16 cellular contexts compared by ENCODE assay signal in genomic region chr20:37404461-37404881, GRCh38. TPM values are rescaled to one million over a fixed set of nuclear protein-coding genes. Genes with fewer than 3 reads are reported as not detected.
DNase-seq lines count a peak whose midpoint lies in the region; ATAC-seq, FAIRE-seq and TF ChIP-seq lines count a peak whose summit lies in the region.
"Had no signal": no experiment of that assay in that cellular context is flagged by ENCODE, and none has a peak within 500 bp of the region (broad histone marks: within the 10 kb centered on the region; RNA-seq: fewer than 3 reads in every experiment).

No MANE protein-coding gene starts in this region.

- peak overlapping the region; percentile 22 for H2AK5ac ChIP-seq in neuronal stem cell (ENCODE audit: low read depth, low read length)

- TF ChIP-seq POLR2A in GM19099 (IDR thresholded peaks at IDR 0.05; ENCODE audit: extremely low read depth, insufficient read length, low read depth) (peak; percentile 16), K562 (conservative IDR thresholded peaks at IDR 0.05) (no peak)

- H3K79me1 ChIP-seq in neuronal stem cell (ENCODE audit: low read depth, low read length): peaks cover 2% of the 10 kb centered on the region

- peaks cover 6 to 26% of the 10 kb centered on the region in 2 experiments; a peak in 4 of 5 replicates for H3K4me1 ChIP-seq in K562 (replicated peaks in 1 of 2; ENCODE audit: control insufficient read depth in 2 of 2, insufficient read depth in 2 of 2, low read length in 2 of 2)
- peaks cover 22 to 23% of the 10 kb centered on the region in 2 donors for H3K4me1 ChIP-seq in neuronal stem cell (ENCODE audit: control insufficient read depth in 2 of 2, insufficient read depth in 1 of 2, low read depth in 1 of 2, low read length in 2 of 2)
- H3K4me1 ChIP-seq in SJCRH30: peaks cover 11% of the 10 kb centered on the region

- peak overlapping the region; percentile 3 for H2BK5ac ChIP-seq in neuronal stem cell (ENCODE audit: low read length)

- H3K9ac ChIP-seq in K562 (ENCODE audit: insufficient read depth in 1 of 2, low read depth in 2 of 2, low read length in 2 of 2) (0 out of 4 replicates have a peak overlapping the region, but pooled peaks of 1 of the 2 experiments have one; percentile 32), neuronal stem cell (ENCODE audit: low read depth, low read length, poor library complexity) (peak overlapping the region; percentile 12)
- H3K9ac ChIP-seq: GM23248 had no signal

- DNase-seq in HTR-8/SVneo (ENCODE audit: insufficient read length, low spot score) (no peak), K562 (ENCODE audit: extremely low read depth in 1 of 4, low spot score in 3 of 4) (no peak), neuronal stem cell (ENCODE audit: low spot score) (no peak), dedifferentiated amniotic fluid mesenchymal stem cell (ENCODE audit: extremely low spot score) (no peak), NCI-H146 (lab: John Stamatoyannopoulos, UW) (no peak), SJCRH30 (no peak)
- no peak for DNase-seq in activated effector memory CD4-positive, alpha-beta T cell treated with anti-CD3 and anti-CD28 coated beads, Interleukin-2, amount 50 U/mL, for 16 hours
- DNase-seq: CD8-positive, alpha-beta T cell; COR-L47; DND-41; GDM1; GM23248; IMR-90; KG1 had no signal

- H3K4ac ChIP-seq in neuronal stem cell (ENCODE audit: low read length): no peak overlapping the region

- H2AFZ ChIP-seq in K562 (ENCODE audit: low read depth, low read length) (no peak overlapping the region), neuronal stem cell (ENCODE audit: low read length) (no peak overlapping the region)
- H2AFZ ChIP-seq: GM23248 had no signal

- no peak for TF ChIP-seq CTCF in K562 (IDR thresholded peaks at IDR 0.05 in 2 of 3, conservative IDR thresholded peaks at IDR 0.05 in 1 of 3; ENCODE audit: insufficient read depth in 2 of 3, low read depth in 1 of 3, low read length in 3 of 3)

- peak overlapping the region; percentile 8 for H3K18ac ChIP-seq in neuronal stem cell (ENCODE audit: low read length)

- no peak overlapping the region for H4K8ac ChIP-seq in neuronal stem cell (ENCODE audit: low read depth, low read length)

- intact Hi-C loops in K562 (cut with micrococcal nuclease): no loop called here

- peaks cover 5% of the 10 kb centered on the region for H3K9me1 ChIP-seq in K562 (ENCODE audit: control insufficient read depth, insufficient read depth, low read length)

- H4K20me1 ChIP-seq in K562 (replicated peaks; ENCODE audit: control insufficient read depth, insufficient read depth, low read length): no peaks in the 10 kb centered on the region

- H3K36me3 ChIP-seq in K562 (ENCODE audit: control insufficient read depth, insufficient read depth, low read length): no peaks in the 10 kb centered on the region
- peaks cover 22 to 51% of the 10 kb centered on the region in 2 donors for H3K36me3 ChIP-seq in neuronal stem cell (replicated peaks in 1 of 2; ENCODE audit: control insufficient read depth in 2 of 2, insufficient read depth in 2 of 2, low read length in 2 of 2)
- H3K36me3 ChIP-seq in SJCRH30: no peaks in the 10 kb centered on the region; the same call in 1 of the 2 replicates

- H3K4me2 ChIP-seq in K562 (ENCODE audit: insufficient read depth, low read length): no peak overlapping the region
- no peak overlapping the region for H3K4me2 ChIP-seq in neuronal stem cell (ENCODE audit: insufficient read depth, low read length, poor library complexity, severe bottlenecking)

- ATAC-seq in K562: no peak
- ATAC-seq: CD8-positive, alpha-beta T cell had no signal

- POLR2A ChIA-PET in K562 (lab: Yijun Ruan, JAX): no interaction called here

- no TSS peak for BruUV-seq in K562 (replicated peaks; lab: Mats Ljungman, UMichigan)

- in situ Hi-C loops in K562 (cut with MboI): no loop called here

- H3K4me3 ChIP-seq in K562 (no peak overlapping the region), neuronal stem cell (ENCODE audit: low read length in 2 of 2) (no peak overlapping the region), SJCRH30 (no peak overlapping the region)
- H3K4me3 ChIP-seq: GM23248, HAP-1 had no signal

- H3K9me3 ChIP-seq in K562 (replicated peaks; ENCODE audit: control insufficient read depth, insufficient read depth, low read depth, low read length) (no peaks in the 10 kb centered on the region), neuronal stem cell (replicated peaks in 1 of 2; ENCODE audit: control insufficient read depth in 2 of 2, insufficient read depth in 1 of 2, low read depth in 1 of 2, low read length in 2 of 2) (no peaks in the 10 kb centered on the region), SJCRH30 (replicated peaks) (no peaks in the 10 kb centered on the region)
- H3K9me3 ChIP-seq: HAP-1 had no signal

- FAIRE-seq in HTR-8/SVneo (lab: Jason Lieb, UNC) (peak; percentile 67), K562 (lab: Jason Lieb, UNC) (no peak)

- no peak overlapping the region for H2BK15ac ChIP-seq in neuronal stem cell (ENCODE audit: low read length)

- no peak for TF ChIP-seq EP300 in K562 (IDR thresholded peaks at IDR 0.05; ENCODE audit: low read length)

- H3K27me3 ChIP-seq in K562 (ENCODE audit: control insufficient read depth in 2 of 2, insufficient read depth in 2 of 2, low read length in 2 of 2) (peaks cover 15 to 20% of the 10 kb centered on the region in 2 experiments), neuronal stem cell (ENCODE audit: control insufficient read depth in 3 of 3, insufficient read depth in 3 of 3, low read depth in 1 of 3, low read length in 3 of 3) (no peaks in the 10 kb centered on the region), SJCRH30 (no peaks in the 10 kb centered on the region)

- 53% methylated on average over 6 of the region's 6 CpGs for WGBS in K562 (ENCODE audit: insufficient coverage, low coverage, missing lambda C conversion rate)
- WGBS in neuronal stem cell (ENCODE audit: extremely low coverage in 2 of 2, insufficient read length in 2 of 2, insufficient replicate concordance in 1 of 2), 2 donors: no CpG with 5 or more reads among the region's 6 CpGs

- H3K27ac ChIP-seq in K562 (ENCODE audit: extremely low read depth, low read depth, low read length) (no peak overlapping the region), neuronal stem cell (replicated peaks; ENCODE audit: low read length) (no peak overlapping the region), SJCRH30 (no peak overlapping the region)
- H3K27ac ChIP-seq: GM23248 had no signal

- CTCF ChIA-PET in K562 (lab: Yijun Ruan, JAX; ENCODE audit: low intra/inter-chr PET ratio): no interaction called here

- no peak overlapping the region for H2BK12ac ChIP-seq in neuronal stem cell (ENCODE audit: low read length)

- no peak overlapping the region for H2BK120ac ChIP-seq in neuronal stem cell (ENCODE audit: low read depth, low read length)

- H4K91ac ChIP-seq in neuronal stem cell (ENCODE audit: low read depth, low read length, poor library complexity): no peak overlapping the region

- H3K79me2 ChIP-seq in K562 (ENCODE audit: control insufficient read depth, insufficient read depth, low read length): no peaks in the 10 kb centered on the region

- H3K14ac ChIP-seq in neuronal stem cell (ENCODE audit: low read length): no peak overlapping the region

- peak overlapping the region; percentile 32 for H3K23ac ChIP-seq in neuronal stem cell (ENCODE audit: low read depth, low read length, poor library complexity)

- no peak for TF ChIP-seq RAD21 in K562 (CRISPR knock-in tag; conservative IDR thresholded peaks at IDR 0.05 in 1 of 2, IDR thresholded peaks at IDR 0.05 in 1 of 2)

TF ChIP-seq in K562, 482 proteins besides CTCF, POLR2A, EP300 and RAD21:
- TF ChIP-seq NFIC (IDR thresholded peaks at IDR 0.05): peak; percentile 74
- TF ChIP-seq HNRNPL (IDR thresholded peaks at IDR 0.05; ENCODE audit: low read depth, low read length): no peak

RNA-seq across cellular contexts. Expression of gene SRC, which starts 58.5 kb away (rescaled TPM):
- 23.1 and 61.0 TPM in 2 replicates for total RNA-seq in K562 (2011; cell fraction: chromatin; rRNA removed; ENCODE audit: low replicate concordance)
- 26.7 and 29.4 TPM in 2 replicates for total RNA-seq in K562 (2011; cell fraction: nucleolus; rRNA removed)
- total RNA-seq in K562 (2011; cell fraction: nucleoplasm; rRNA removed): 20.5 and 28.9 TPM in 2 replicates
- 2.0 and 4.7 TPM in 2 replicates for total RNA-seq in K562 (2014; rRNA removed)
- total RNA-seq in K562 (2014; rRNA removed; fragmentation: Illumina TruSeq; extraction: Trizol): 1.4 and 1.9 TPM in 2 replicates
- total RNA-seq in K562 (2015; rRNA removed; fragmentation: Illumina TruSeq; extraction: Trizol): 2.9 and 3.1 TPM in 2 replicates
- total RNA-seq in K562 (2021): 7.0 and 7.7 TPM in 2 replicates
- 8.0 and 8.5 TPM in 2 replicates for polyA plus RNA-seq in K562 (2011; rRNA removed)
- 6.8 and 11.9 TPM in 2 replicates for polyA plus RNA-seq in K562 (2011; cell fraction: cytosol; rRNA removed)
- polyA plus RNA-seq in K562 (2011; cell fraction: nucleus; rRNA removed): 45.7 and 78.2 TPM in 2 replicates
- 4.7 and 5.8 TPM in 2 replicates for polyA plus RNA-seq in K562 (2012)
- polyA plus RNA-seq in K562 (2014; fragmentation: Illumina TruSeq; extraction: Trizol): 5.4 and 8.3 TPM in 2 replicates
- polyA plus RNA-seq in K562 (2014; fragmentation: Nextera tagmentation; extraction: Ambion mirVana): under 1 TPM; 0.06 to 0.14 TPM
- 4.8 and 5.2 TPM in 2 replicates for polyA plus RNA-seq in K562 (2014; rRNA removed)
- polyA minus RNA-seq in K562 (2011; rRNA and poly(A)+ RNA removed): 5.2 and 16.3 TPM in 2 replicates
- 4.0 and 10.0 TPM in 2 replicates for polyA minus RNA-seq in K562 (2011; cell fraction: cytosol; rRNA and poly(A)+ RNA removed)
- 12.3 and 15.8 TPM in 2 replicates for polyA minus RNA-seq in K562 (2011; cell fraction: nucleus; rRNA and poly(A)+ RNA removed)
- polyA plus RNA-seq in neuronal stem cell (2013, experiment 1 of 2): 32.2 TPM
- polyA plus RNA-seq in neuronal stem cell (2013, experiment 2 of 2): 33.5 TPM
- total RNA-seq in SJCRH30 (2014; rRNA removed; shearing (Covaris generic)): 14.9 and 15.4 TPM in 2 replicates
